Comparison of ENCODE assay signal across 12 cellular contexts in genomic region chr17:7029659-7030058, GRCh38. TPM values are rescaled to one million over a fixed set of nuclear protein-coding genes. Genes with fewer than 3 reads are reported as not detected.
DNase-seq lines count a peak whose midpoint lies in the region; ATAC-seq and TF ChIP-seq lines count a peak whose summit lies in the region.
"Had no signal": no experiment of that assay in that cellular context is flagged by ENCODE, and none has a peak within 500 bp of the region (broad histone marks: within the 10 kb centered on the region; RNA-seq: fewer than 3 reads in every experiment).

No MANE protein-coding gene starts in this region.

- no TSS peak for BruUV-seq in IMR-90 (replicated peaks; lab: Mats Ljungman, UMichigan)

- H2AK9ac ChIP-seq in IMR-90 (replicated peaks; ENCODE audit: low read depth, low read length, poor library complexity), result no peak overlapping the region

- peak overlapping the region; percentile 89 for H3K27ac Mint-ChIP-seq in activated CD4-positive, alpha-beta memory T cell treated with anti-CD3 and anti-CD28 coated beads for 36 hours
- peak overlapping the region; percentile 86 for H3K27ac Mint-ChIP-seq in stimulated activated effector memory CD8-positive, alpha-beta T cell treated with anti-CD3 and anti-CD28 coated beads, Interleukin-12 subunit alpha, Interleukin-12 subunit beta, amount 100 ng/mL, for 72 hours
- H3K27ac Mint-ChIP-seq: brain, progenitor cell of endocrine pancreas had no signal

- H3K27me3 ChIP-seq in IMR-90 (ENCODE audit: control insufficient read depth, insufficient read depth, low read length) (peaks cover 7% of the 10 kb centered on the region; the same call in 1 of the 2 replicates), esophagus squamous epithelium (no peaks in the 10 kb centered on the region)

- no CpG with 5 or more reads among the region's 8 CpGs for WGBS in IMR-90 (ENCODE audit: extremely low coverage in 2 of 2, insufficient read length in 1 of 2), 2 experiments
- WGBS in esophagus squamous epithelium, 2 donors, result 63 to 67% methylated on average over 8 of the region's 8 CpGs

- no peak overlapping the region for H2BK120ac ChIP-seq in IMR-90 (ENCODE audit: low read depth, low read length)

- H3K9me1 ChIP-seq in IMR-90 (ENCODE audit: insufficient read depth, low read length), result no peaks in the 10 kb centered on the region

- TF ChIP-seq POLR2A in IMR-90 (IDR thresholded peaks at IDR 0.05; ENCODE audit: low read depth, low read length) (no peak), esophagus squamous epithelium (IDR thresholded peaks at IDR 0.05) (peak in 1 of 4 donors; percentile 12)

- H3K4me3 ChIP-seq in IMR-90 (ENCODE audit: insufficient read depth, low read depth, low read length) (no peak overlapping the region), esophagus squamous epithelium (no peak overlapping the region)

- no peak overlapping the region for H3K14ac ChIP-seq in IMR-90 (replicated peaks; ENCODE audit: low read depth, low read length)

- no peak overlapping the region for H3K56ac ChIP-seq in IMR-90 (ENCODE audit: extremely low read depth, insufficient read depth, low read length)

- no peak overlapping the region for H4K5ac ChIP-seq in IMR-90 (ENCODE audit: low read depth, low read length)

- H3K4me3 Mint-ChIP-seq in activated CD4-positive, alpha-beta memory T cell treated with anti-CD3 and anti-CD28 coated beads for 36 hours, result peak overlapping the region; percentile 64
- peak overlapping the region; percentile 49 for H3K4me3 Mint-ChIP-seq in stimulated activated effector memory CD8-positive, alpha-beta T cell treated with anti-CD3 and anti-CD28 coated beads, Interleukin-12 subunit alpha, Interleukin-12 subunit beta, amount 100 ng/mL, for 72 hours
- H3K4me3 Mint-ChIP-seq: brain had no signal

- no peak overlapping the region for H3K9ac ChIP-seq in IMR-90 (ENCODE audit: low read depth, low read length)

- peak overlapping the region; percentile 64 for H2AFZ ChIP-seq in IMR-90 (replicated peaks; ENCODE audit: low read length, poor library complexity)

- in situ Hi-C loops in IMR-90 (cut with MboI; ENCODE audit: low sequenced_read_pairs), result no loop called here

- H3K4ac ChIP-seq in IMR-90 (ENCODE audit: low read depth, low read length), result no peak overlapping the region

- no peaks in the 10 kb centered on the region for H4K20me1 ChIP-seq in IMR-90 (ENCODE audit: insufficient read depth, low read length)

- no peaks in the 10 kb centered on the region for H3K27me3 Mint-ChIP-seq in activated CD4-positive, alpha-beta memory T cell treated with anti-CD3 and anti-CD28 coated beads for 36 hours

- no peaks in the 10 kb centered on the region for H3K79me1 ChIP-seq in IMR-90 (ENCODE audit: low read depth in 1 of 2, low read length in 2 of 2)

- H3K18ac ChIP-seq in IMR-90 (ENCODE audit: low read depth, low read length), result no peak overlapping the region

- H3K36me3 ChIP-seq in IMR-90 (ENCODE audit: control insufficient read depth, insufficient read depth, low read length), result no peaks in the 10 kb centered on the region
- H3K36me3 ChIP-seq in esophagus squamous epithelium, result no peaks in the 10 kb centered on the region

- no peaks in the 10 kb centered on the region for H3K9me3 Mint-ChIP-seq in activated CD4-positive, alpha-beta memory T cell treated with anti-CD3 and anti-CD28 coated beads for 36 hours
- no peaks in the 10 kb centered on the region for H3K9me3 Mint-ChIP-seq in stimulated activated effector memory CD8-positive, alpha-beta T cell treated with anti-CD3 and anti-CD28 coated beads, Interleukin-12 subunit alpha, Interleukin-12 subunit beta, amount 100 ng/mL, for 72 hours

- no peaks in the 10 kb centered on the region for H3K4me1 ChIP-seq in IMR-90 (ENCODE audit: control insufficient read depth, insufficient read depth, low read length)
- H3K4me1 ChIP-seq in esophagus squamous epithelium, result peaks cover 0 to 25% (median 0%) of the 10 kb centered on the region in 3 donors

- no peak overlapping the region for H3K23ac ChIP-seq in IMR-90 (ENCODE audit: low read depth, low read length)

- intact Hi-C loops in IMR-90 (cut with micrococcal nuclease) (no loop called here), esophagus squamous epithelium (cut with DNase I) (no loop called here)
- intact Hi-C loops in activated CD4-positive, alpha-beta memory T cell treated with anti-CD3 and anti-CD28 coated beads for 36 hours (cut with micrococcal nuclease), result no loop called here

- CTCF ChIA-PET in IMR-90 (lab: Yijun Ruan, JAX), result no interaction called here
- CTCF ChIA-PET in activated CD4-positive, alpha-beta memory T cell treated with anti-CD3 and anti-CD28 coated beads for 36 hours (lab: Charles Lee), result no interaction called here

- H2AK5ac ChIP-seq in IMR-90 (ENCODE audit: low read depth, low read length), result no peak overlapping the region

- no peaks in the 10 kb centered on the region for H3K36me3 Mint-ChIP-seq in activated CD4-positive, alpha-beta memory T cell treated with anti-CD3 and anti-CD28 coated beads for 36 hours
- no peaks in the 10 kb centered on the region for H3K36me3 Mint-ChIP-seq in stimulated activated effector memory CD8-positive, alpha-beta T cell treated with anti-CD3 and anti-CD28 coated beads, Interleukin-12 subunit alpha, Interleukin-12 subunit beta, amount 100 ng/mL, for 72 hours
- H3K36me3 Mint-ChIP-seq: brain had no signal

- H2BK20ac ChIP-seq in IMR-90 (ENCODE audit: low read depth, low read length), result no peak overlapping the region

- H2BK15ac ChIP-seq in IMR-90 (ENCODE audit: low read depth, low read length), result no peak overlapping the region

- dilution Hi-C loops in IMR-90 (cut with HindIII; ENCODE audit: low sequenced_read_pairs, unreplicated experiment), result no loop called here

- H4K91ac ChIP-seq in IMR-90 (ENCODE audit: insufficient read depth, low read depth, low read length), result no peak overlapping the region

- no peak overlapping the region for H4K8ac ChIP-seq in IMR-90 (ENCODE audit: low read depth in 2 of 2, low read length in 2 of 2)

- peaks cover 45% of the 10 kb centered on the region for H3K4me1 Mint-ChIP-seq in activated CD4-positive, alpha-beta memory T cell treated with anti-CD3 and anti-CD28 coated beads for 36 hours (ENCODE audit: low read depth)
- H3K4me1 Mint-ChIP-seq in stimulated activated effector memory CD8-positive, alpha-beta T cell treated with anti-CD3 and anti-CD28 coated beads, Interleukin-12 subunit alpha, Interleukin-12 subunit beta, amount 100 ng/mL, for 72 hours, result peaks cover 54% of the 10 kb centered on the region
- H3K4me1 Mint-ChIP-seq: brain had no signal

- ATAC-seq in IMR-90 (ENCODE audit: low read depth) (no peak), omental fat pad (ENCODE audit: low FRiP score) (no peak)
- ATAC-seq in stimulated activated effector memory CD8-positive, alpha-beta T cell treated with anti-CD3 and anti-CD28 coated beads, Interleukin-12 subunit alpha, Interleukin-12 subunit beta, amount 100 ng/mL, for 72 hours, result peak; percentile 76

- TF ChIP-seq CTCF in IMR-90 (conservative IDR thresholded peaks at IDR 0.05; ENCODE audit: low read depth, low read length) (no peak), esophagus squamous epithelium (IDR thresholded peaks at IDR 0.05) (no peak), omental fat pad (IDR thresholded peaks at IDR 0.05) (no peak)

- H3K27ac ChIP-seq in IMR-90 (ENCODE audit: insufficient read depth, low read length) (no peak overlapping the region), esophagus squamous epithelium (peak overlapping the region in 3 of 4 donors; percentile 46 to 81 (median 54))

- H2BK5ac ChIP-seq in IMR-90 (ENCODE audit: low read depth, low read length, poor library complexity, severe bottlenecking), result no peak overlapping the region

- no peak for TF ChIP-seq RAD21 in IMR-90 (IDR thresholded peaks at IDR 0.05; ENCODE audit: low read length)

- no peaks in the 10 kb centered on the region for H3K9me3 ChIP-seq in IMR-90 (ENCODE audit: control insufficient read depth, insufficient read depth, low read length)
- no peaks in the 10 kb centered on the region for H3K9me3 ChIP-seq in esophagus squamous epithelium

- DNase-seq in IMR-90 (no peak), esophagus squamous epithelium (lab: John Stamatoyannopoulos, UW) (no peak), GOT3 (lab: John Stamatoyannopoulos, UW) (no peak), NCI-H2227 (lab: John Stamatoyannopoulos, UW; ENCODE audit: unreplicated experiment) (no peak), omental fat pad (ENCODE audit: low spot score) (no peak)
- peak; percentile 81 for DNase-seq in activated CD4-positive, alpha-beta memory T cell treated with anti-CD3 and anti-CD28 coated beads for 36 hours
- DNase-seq in stimulated activated effector memory CD8-positive, alpha-beta T cell treated with anti-CD3 and anti-CD28 coated beads, Interleukin-12 subunit alpha, Interleukin-12 subunit beta, amount 100 ng/mL, for 72 hours (ENCODE audit: low spot score in 2 of 2), result no peak
- DNase-seq in NK-92 treated with Interleukin-12 subunit alpha and Interleukin-12 subunit beta, amount 100 ng/mL, for 24 hours (lab: John Stamatoyannopoulos, UW), result no peak
- DNase-seq: head of caudate nucleus had no signal

- POLR2A ChIA-PET in IMR-90 (lab: Charles Lee; ENCODE audit: unreplicated experiment), result no interaction called here
- POLR2A ChIA-PET in activated CD4-positive, alpha-beta memory T cell treated with anti-CD3 and anti-CD28 coated beads for 36 hours (lab: Charles Lee), result interaction anchor here (0.8 kb wide), 1 partner anchor 11 kb away, joined by 3 read pairs; no protein-coding TSS in a partner anchor

- H3K4me2 ChIP-seq in IMR-90 (ENCODE audit: low read depth, low read length), result no peak overlapping the region

RNA-seq across cellular contexts. Expression of gene SLC16A13, which starts 6.2 kb away (rescaled TPM):
- total RNA-seq in IMR-90 (2012; rRNA removed) (under 0.01 and 0.18 TPM in 2 replicates), esophagus squamous epithelium (1 to 10 TPM; 2.7 to 5.6 (median 3.6) TPM), omental fat pad (1 to 10 TPM in 3 of 4 donors, under 1 TPM in 1; 0.74 to 2.2 (median 1.5) TPM)
- polyA plus RNA-seq in IMR-90 (2012; rRNA removed), result 2.2 and 2.3 TPM in 2 replicates
- polyA plus RNA-seq in IMR-90 (2012; cell fraction: cytosol; rRNA removed), result 1.8 and 3.5 TPM in 2 replicates
- polyA plus RNA-seq in IMR-90 (2012; cell fraction: nucleus; rRNA removed; ENCODE audit: low replicate concordance), result 4.2 and 6.8 TPM in 2 replicates
- total RNA-seq in activated CD4-positive, alpha-beta memory T cell treated with anti-CD3 and anti-CD28 coated beads for 36 hours, result 10 to 100 TPM; 10.4 to 10.7 TPM

RNA-seq across cellular contexts. Expression of gene BCL6B, which starts 6.8 kb away (rescaled TPM):
- total RNA-seq in IMR-90 (2012; rRNA removed), result not detected in 2 replicates
- not detected in 2 replicates for polyA plus RNA-seq in IMR-90 (2012; rRNA removed)
- not detected in 2 replicates for polyA plus RNA-seq in IMR-90 (2012; cell fraction: cytosol; rRNA removed)
- polyA plus RNA-seq in IMR-90 (2012; cell fraction: nucleus; rRNA removed; ENCODE audit: low replicate concordance), result 0.10 TPM in 1 of 2 replicates, not detected in the other
- 1 to 10 TPM in 1 of 2 experiments, under 1 TPM in 1; 0.53 to 1.3 TPM for total RNA-seq in activated CD4-positive, alpha-beta memory T cell treated with anti-CD3 and anti-CD28 coated beads for 36 hours
- 1 to 10 TPM in 1 of 4 donors, under 1 TPM in 3; 0.15 to 1.9 (median 0.67) TPM for total RNA-seq in esophagus squamous epithelium
- total RNA-seq in omental fat pad, result 10 to 100 TPM in 1 of 4 donors, 1 to 10 TPM in 3; 4.6 to 11.2 (median 8.2) TPM
- total RNA-seq: progenitor cell of endocrine pancreas had no signal

RNA-seq across cellular contexts. Expression of gene SLC16A11, which starts 14.2 kb away (rescaled TPM):
- total RNA-seq in IMR-90 (2012; rRNA removed), result not detected in 2 replicates
- not detected in 2 replicates for polyA plus RNA-seq in IMR-90 (2012; rRNA removed)
- polyA plus RNA-seq in IMR-90 (2012; cell fraction: cytosol; rRNA removed), result 0.07 TPM in 1 of 2 replicates, not detected in the other
- polyA plus RNA-seq in IMR-90 (2012; cell fraction: nucleus; rRNA removed; ENCODE audit: low replicate concordance), result 0.08 and 0.35 TPM in 2 replicates
- total RNA-seq in activated CD4-positive, alpha-beta memory T cell treated with anti-CD3 and anti-CD28 coated beads for 36 hours, result 1 to 10 TPM; 1.4 to 1.5 TPM
- total RNA-seq in esophagus squamous epithelium, result 1 to 10 TPM in 1 of 4 donors, under 1 TPM in 2, not detected in 1; 0.56 to 2.1 (median 0.72) TPM
- total RNA-seq in omental fat pad, result under 1 TPM in 3 of 4 donors, not detected in 1; 0.44 to 0.60 (median 0.47) TPM

RNA-seq across cellular contexts. Expression of gene RNASEK, which starts 17.2 kb away (rescaled TPM):
- total RNA-seq in IMR-90 (2012; rRNA removed) (31.1 and 42.3 TPM in 2 replicates), esophagus squamous epithelium (100 to 1,000 TPM in 3 of 4 donors, 10 to 100 TPM in 1; 96.1 to 173 (median 137) TPM), omental fat pad (100 to 1,000 TPM in 3 of 4 donors, 10 to 100 TPM in 1; 34.4 to 253 (median 130) TPM)
- 165 and 183 TPM in 2 replicates for polyA plus RNA-seq in IMR-90 (2012; rRNA removed)
- polyA plus RNA-seq in IMR-90 (2012; cell fraction: cytosol; rRNA removed), result 121 and 678 TPM in 2 replicates
- 126 and 148 TPM in 2 replicates for polyA plus RNA-seq in IMR-90 (2012; cell fraction: nucleus; rRNA removed; ENCODE audit: low replicate concordance)
- 100 to 1,000 TPM; 175 to 180 TPM for total RNA-seq in activated CD4-positive, alpha-beta memory T cell treated with anti-CD3 and anti-CD28 coated beads for 36 hours

RNA-seq across cellular contexts. Expression of gene ALOX12, which starts 33.8 kb away (rescaled TPM):
- total RNA-seq in IMR-90 (2012; rRNA removed) (not detected in 2 replicates), esophagus squamous epithelium (10 to 100 TPM in 3 of 4 donors, 1 to 10 TPM in 1; 3.8 to 43.5 (median 26.4) TPM), omental fat pad (under 1 TPM in 1 of 4 donors, not detected in 3; 0.25 TPM)
- 0.03 TPM in 1 of 2 replicates, not detected in the other for polyA plus RNA-seq in IMR-90 (2012; rRNA removed)
- 0.03 TPM in 1 of 2 replicates, not detected in the other for polyA plus RNA-seq in IMR-90 (2012; cell fraction: cytosol; rRNA removed)
- 0.08 TPM in 1 of 2 replicates, not detected in the other for polyA plus RNA-seq in IMR-90 (2012; cell fraction: nucleus; rRNA removed; ENCODE audit: low replicate concordance)
- not detected for total RNA-seq in activated CD4-positive, alpha-beta memory T cell treated with anti-CD3 and anti-CD28 coated beads for 36 hours
- total RNA-seq: progenitor cell of endocrine pancreas; T-helper 2 cell treated with Interferon-gamma antibody and Interleukin-4, amounts not matched to agents 100 ng/mL and 5 ng/mL, for 36 hours had no signal
